Comparison of ENCODE assay signal across 8 cellular contexts in the genomic region with DNA sequence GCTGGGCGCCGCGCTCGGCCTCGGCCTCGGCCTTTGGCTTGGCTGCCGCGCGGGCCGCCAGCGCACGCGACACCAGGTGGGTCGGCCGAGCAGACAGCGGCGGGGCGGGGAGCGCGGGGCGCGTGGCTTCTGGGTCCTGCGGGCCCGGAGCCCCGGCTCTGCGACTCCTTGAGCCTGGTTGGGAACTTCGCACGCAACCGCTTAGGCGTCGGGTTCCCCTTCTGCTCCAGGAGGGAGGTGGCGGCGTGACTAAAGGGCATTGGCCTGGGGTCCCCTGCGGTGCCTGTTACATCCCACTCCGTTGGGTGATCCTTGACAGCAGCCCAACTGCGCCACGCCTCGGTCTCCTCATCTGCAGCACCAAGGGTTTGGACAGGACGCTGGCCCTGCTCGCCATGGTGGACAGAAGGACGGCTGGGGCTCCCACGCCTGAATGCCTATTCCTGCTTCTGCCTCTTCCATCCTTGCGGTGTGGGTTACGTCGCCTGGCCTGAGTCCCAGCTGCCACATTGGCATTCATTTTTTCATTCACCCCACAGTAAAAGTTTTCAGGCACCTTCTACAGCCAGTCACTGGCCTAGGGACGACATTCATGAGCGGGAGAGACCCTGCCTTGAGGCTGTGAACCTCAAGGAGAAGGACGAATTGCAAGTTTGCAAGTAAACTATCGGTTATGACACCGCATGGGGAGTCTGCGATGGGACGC. TPM values are rescaled to one million over a fixed set of nuclear protein-coding genes. Genes with fewer than 3 reads are reported as not detected.
DNase-seq lines count a peak whose midpoint lies in the region; ATAC-seq and TF ChIP-seq lines count a peak whose summit lies in the region.

No MANE protein-coding gene starts in this region.

- H3K4me3 ChIP-seq in lung, result peak overlapping the region; percentile 51

- in situ Hi-C loops in KBM-7 (cut with MboI; ENCODE audit: low pct_unique_long_range_greater_than_20kb, low sequenced_read_pairs), result no loop called here

- no peak for TF ChIP-seq CTCF in lung (IDR thresholded peaks at IDR 0.05; ENCODE audit: control extremely low read depth, extremely low read depth)

- peaks cover 41% of the 10 kb centered on the region for H3K27me3 Mint-ChIP-seq in central memory CD8-positive, alpha-beta T cell

- peaks cover 0 to 2% of the 10 kb centered on the region in 2 donors for H3K9me3 ChIP-seq in lung (ENCODE audit: control insufficient read depth in 2 of 2, insufficient read depth in 1 of 2, low read length in 1 of 2)

- H3K9me3 Mint-ChIP-seq in central memory CD8-positive, alpha-beta T cell, result peaks cover 5% of the 10 kb centered on the region

- H3K27ac ChIP-seq in lung (ENCODE audit: low read depth in 1 of 2, low read length in 1 of 2), result peak overlapping the region in 1 of 2 donors; percentile 48

- H3K27me3 ChIP-seq in lung (ENCODE audit: control insufficient read depth, insufficient read depth), result no peaks in the 10 kb centered on the region

- no peak overlapping the region for H3K27ac Mint-ChIP-seq in central memory CD8-positive, alpha-beta T cell (ENCODE audit: low read depth)

- WGBS in lung, 2 donors, result 17 to 32% methylated on average over 32 to 52 of the region's 52 CpGs

- peak overlapping the region; percentile 63 for H3K4me3 Mint-ChIP-seq in central memory CD8-positive, alpha-beta T cell

- H3K4me1 ChIP-seq in lung (ENCODE audit: control insufficient read depth in 2 of 2, insufficient read depth in 2 of 2, low read length in 2 of 2), result peaks cover 0 to 14% of the 10 kb centered on the region in 2 donors

- no peaks in the 10 kb centered on the region for H3K36me3 ChIP-seq in lung (ENCODE audit: control insufficient read depth in 2 of 2, insufficient read depth in 2 of 2, low read length in 2 of 2)

- no peak for ATAC-seq in central memory CD8-positive, alpha-beta T cell (replicated peaks; ENCODE audit: extremely low read depth, poor library complexity, severe bottlenecking)
- no peak for ATAC-seq in lung (ENCODE audit: insufficient read depth, low FRiP score)
- ATAC-seq in HG03045 (IDR thresholded peaks at IDR 0.05; ENCODE audit: unreplicated experiment), result no peak
- no peak for ATAC-seq in HG02870 (IDR thresholded peaks at IDR 0.05; ENCODE audit: unreplicated experiment)
- ATAC-seq in GM18873 (IDR thresholded peaks at IDR 0.05; ENCODE audit: low FRiP score, unreplicated experiment), result no peak

- H3K4me1 Mint-ChIP-seq in central memory CD8-positive, alpha-beta T cell, result peaks cover 27% of the 10 kb centered on the region

- H3K36me3 Mint-ChIP-seq in central memory CD8-positive, alpha-beta T cell (ENCODE audit: insufficient read depth), result peaks cover 2% of the 10 kb centered on the region

- DNase-seq in EL (peak; percentile 55), KBM-7 (peak; percentile 64), lung (ENCODE audit: low spot score) (no peak), 8988T (no peak)
- DNase-seq in central memory CD8-positive, alpha-beta T cell (ENCODE audit: low spot score in 2 of 2), result no peak

RNA-seq across cellular contexts. Expression of gene EVC, which starts 0.6 kb away (rescaled TPM):
- total RNA-seq in lung, result 10 to 100 TPM; 23.2 to 40.8 TPM
- 1 to 10 TPM; 2.9 to 4.0 TPM for polyA plus RNA-seq in lung

RNA-seq across cellular contexts. Expression of gene EVC2, which starts 3.3 kb away (rescaled TPM):
- 10 to 100 TPM in 1 of 2 donors, 1 to 10 TPM in 1; 3.9 to 11.9 TPM for total RNA-seq in lung
- polyA plus RNA-seq in lung, result 1 to 10 TPM; 1.5 to 2.2 TPM

Comparison
In these comparisons a context has a peak if more than half of its experiments do, and no peak if none do; other contexts are left out.
1. DNase-seq: peak in EL (single experiment) and KBM-7 (single experiment); none in central memory CD8-positive, alpha-beta T cell (0 of 2), lung (single experiment) and 8988T (single experiment).